16 cellular contexts compared by ENCODE assay signal in genomic region chr18:35616074-35616473, GRCh38. TPM values are rescaled to one million over a fixed set of nuclear protein-coding genes. Genes with fewer than 3 reads are reported as not detected.
DNase-seq lines count a peak whose midpoint lies in the region; ATAC-seq and TF ChIP-seq lines count a peak whose summit lies in the region.
"Had no signal": no experiment of that assay in that cellular context is flagged by ENCODE, and none has a peak within 500 bp of the region (broad histone marks: within the 10 kb centered on the region; RNA-seq: fewer than 3 reads in every experiment).

No MANE protein-coding gene starts in this region.

- CTCF ChIA-PET in HEK293T (lab: Yijun Ruan, JAX), result interaction anchor here (1.7 kb wide), 1 partner anchor 16 kb away, joined by 5 read pairs; no protein-coding TSS in a partner anchor

- no peaks in the 10 kb centered on the region for H3K27me3 Mint-ChIP-seq in stimulated activated memory B cell treated with anti-CD40 and anti-IgM and Interleukin-4, amounts not matched to agents 10 μg/mL and 1 μg/mL and 100 μg/mL, for 72 hours
- H3K27me3 Mint-ChIP-seq: stimulated activated naive B cell treated with anti-CD40 and anti-IgM and Interleukin-4, amounts not matched to agents 10 μg/mL and 1 μg/mL and 100 μg/mL, for 72 hours had no signal

- WGBS in hepatocyte (ENCODE audit: low lambda C conversion rate, missing lambda C conversion rate), result 94% methylated on average over 2 of the region's 2 CpGs

- no peak overlapping the region for H2AFZ ChIP-seq in hepatocyte

- no peaks in the 10 kb centered on the region for H3K9me2 ChIP-seq in hepatocyte (replicated peaks; ENCODE audit: insufficient read depth)

- ATAC-seq in RWPE2 (ENCODE audit: low read depth) (peak; percentile 11; the same call in 1 of the 3 replicates), HG03571 (IDR thresholded peaks at IDR 0.05; ENCODE audit: unreplicated experiment) (no peak)
- no peak for ATAC-seq in stimulated activated memory B cell treated with anti-CD40 and anti-IgM and Interleukin-4, amounts not matched to agents 10 μg/mL and 1 μg/mL and 100 μg/mL, for 72 hours
- no peak for ATAC-seq in stimulated activated effector memory CD8-positive, alpha-beta T cell treated with anti-CD3 and anti-CD28 coated beads, Interleukin-12 subunit alpha, Interleukin-12 subunit beta, amount 100 ng/mL, for 72 hours

- no peak for DNase-seq in HEK293T (ENCODE audit: extremely low spot score)
- no peak for DNase-seq in RWPE2 (ENCODE audit: low spot score)
- no peak for DNase-seq in hepatocyte (ENCODE audit: low spot score)
- DNase-seq in stimulated activated effector memory CD8-positive, alpha-beta T cell treated with anti-CD3 and anti-CD28 coated beads, Interleukin-12 subunit alpha, Interleukin-12 subunit beta, amount 100 ng/mL, for 72 hours (ENCODE audit: low spot score in 2 of 2), result no peak
- DNase-seq in stimulated activated naive CD4-positive, alpha-beta T cell (lab: John Stamatoyannopoulos, UW), result no peak
- no peak for DNase-seq in effector CD4-positive, alpha-beta T cell
- DNase-seq: activated CD4-positive, alpha-beta T cell treated with anti-CD3 and anti-CD28 coated beads for 4 hours; BE2C; caudate nucleus; natural killer cell; NCI-H1105 treated with DMSO at 0.1 percent for 48 hours; NCI-H748 treated with DMSO at 0.1 percent for 48 hours; tibial artery had no signal

- H3K79me2 ChIP-seq in hepatocyte, result peaks cover 94% of the 10 kb centered on the region

- H3K4me3 Mint-ChIP-seq in stimulated activated memory B cell treated with anti-CD40 and anti-IgM and Interleukin-4, amounts not matched to agents 10 μg/mL and 1 μg/mL and 100 μg/mL, for 72 hours, result no peak overlapping the region
- no peak overlapping the region for H3K4me3 Mint-ChIP-seq in stimulated activated effector memory CD8-positive, alpha-beta T cell treated with anti-CD3 and anti-CD28 coated beads, Interleukin-12 subunit alpha, Interleukin-12 subunit beta, amount 100 ng/mL, for 72 hours
- H3K4me3 Mint-ChIP-seq: stimulated activated naive B cell treated with anti-CD40 and anti-IgM and Interleukin-4, amounts not matched to agents 10 μg/mL and 1 μg/mL and 100 μg/mL, for 72 hours had no signal

- peaks cover 9% of the 10 kb centered on the region for H3K36me3 Mint-ChIP-seq in stimulated activated memory B cell treated with anti-CD40 and anti-IgM and Interleukin-4, amounts not matched to agents 10 μg/mL and 1 μg/mL and 100 μg/mL, for 72 hours
- no peaks in the 10 kb centered on the region for H3K36me3 Mint-ChIP-seq in stimulated activated effector memory CD8-positive, alpha-beta T cell treated with anti-CD3 and anti-CD28 coated beads, Interleukin-12 subunit alpha, Interleukin-12 subunit beta, amount 100 ng/mL, for 72 hours
- H3K36me3 Mint-ChIP-seq: natural killer cell had no signal

- no peak for TF ChIP-seq CTCF in RWPE2 (IDR thresholded peaks at IDR 0.05; ENCODE audit: poor library complexity, severe bottlenecking)
- TF ChIP-seq CTCF in hepatocyte (IDR thresholded peaks at IDR 0.05; ENCODE audit: poor library complexity), result no peak

- no peaks in the 10 kb centered on the region for H3K36me3 ChIP-seq in RWPE2 (ENCODE audit: low read depth)
- no peaks in the 10 kb centered on the region for H3K36me3 ChIP-seq in hepatocyte (replicated peaks; ENCODE audit: insufficient read depth, low read depth)
- H3K36me3 ChIP-seq: BE2C, tibial artery had no signal

- H3K9me3 Mint-ChIP-seq in stimulated activated memory B cell treated with anti-CD40 and anti-IgM and Interleukin-4, amounts not matched to agents 10 μg/mL and 1 μg/mL and 100 μg/mL, for 72 hours, result no peaks in the 10 kb centered on the region
- no peaks in the 10 kb centered on the region for H3K9me3 Mint-ChIP-seq in stimulated activated effector memory CD8-positive, alpha-beta T cell treated with anti-CD3 and anti-CD28 coated beads, Interleukin-12 subunit alpha, Interleukin-12 subunit beta, amount 100 ng/mL, for 72 hours
- H3K9me3 Mint-ChIP-seq: natural killer cell; stimulated activated naive B cell treated with anti-CD40 and anti-IgM and Interleukin-4, amounts not matched to agents 10 μg/mL and 1 μg/mL and 100 μg/mL, for 72 hours had no signal

- no peak overlapping the region for H3K4me3 ChIP-seq in RWPE2 (ENCODE audit: severe bottlenecking)
- H3K4me3 ChIP-seq in hepatocyte, result no peak overlapping the region
- H3K4me3 ChIP-seq: tibial artery had no signal

- peaks cover 36% of the 10 kb centered on the region for H3K4me1 ChIP-seq in RWPE2 (ENCODE audit: insufficient read depth, poor library complexity, severe bottlenecking)
- peaks cover 28% of the 10 kb centered on the region for H3K4me1 ChIP-seq in hepatocyte (ENCODE audit: insufficient read depth)
- H3K4me1 ChIP-seq: BE2C had no signal

- H3K9me3 ChIP-seq in RWPE2 (ENCODE audit: severe bottlenecking) (no peaks in the 10 kb centered on the region), hepatocyte (ENCODE audit: low read depth) (no peaks in the 10 kb centered on the region)
- H3K9me3 ChIP-seq: BE2C, tibial artery had no signal

- H3K27ac Mint-ChIP-seq in stimulated activated memory B cell treated with anti-CD40 and anti-IgM and Interleukin-4, amounts not matched to agents 10 μg/mL and 1 μg/mL and 100 μg/mL, for 72 hours, result peak overlapping the region; percentile 37
- H3K27ac Mint-ChIP-seq in stimulated activated effector memory CD8-positive, alpha-beta T cell treated with anti-CD3 and anti-CD28 coated beads, Interleukin-12 subunit alpha, Interleukin-12 subunit beta, amount 100 ng/mL, for 72 hours, result no peak overlapping the region

- H3K4me1 Mint-ChIP-seq in stimulated activated memory B cell treated with anti-CD40 and anti-IgM and Interleukin-4, amounts not matched to agents 10 μg/mL and 1 μg/mL and 100 μg/mL, for 72 hours, result peaks cover 13% of the 10 kb centered on the region
- peaks cover 4% of the 10 kb centered on the region for H3K4me1 Mint-ChIP-seq in stimulated activated effector memory CD8-positive, alpha-beta T cell treated with anti-CD3 and anti-CD28 coated beads, Interleukin-12 subunit alpha, Interleukin-12 subunit beta, amount 100 ng/mL, for 72 hours

- H3K27me3 ChIP-seq in RWPE2 (ENCODE audit: insufficient read depth, poor library complexity, severe bottlenecking) (no peaks in the 10 kb centered on the region), hepatocyte (no peaks in the 10 kb centered on the region)
- H3K27me3 ChIP-seq: BE2C, tibial artery had no signal

- H4K20me1 ChIP-seq in hepatocyte (ENCODE audit: insufficient read depth, poor library complexity, severe bottlenecking), result peaks cover 46% of the 10 kb centered on the region

- H3K4me2 ChIP-seq in hepatocyte, result no peak overlapping the region

- POLR2A ChIA-PET in HEK293T (lab: Yijun Ruan, JAX), result interaction anchor here (0.9 to 1.2 kb wide), 6 partner anchors 10 to 118 kb away, joined by 3 to 5 read pairs (median 3); partner anchors contain the start of gene INO80C

- H3K27ac ChIP-seq in RWPE2 (ENCODE audit: poor library complexity, severe bottlenecking) (peak overlapping the region; percentile 94), hepatocyte (peak overlapping the region; percentile 81)
- H3K27ac ChIP-seq: tibial artery had no signal

TF ChIP-seq in HEK293T, 16 proteins besides CTCF, POLR2A, EP300 and RAD21:
- TF ChIP-seq LEF1 (IDR thresholded peaks at IDR 0.05; ENCODE audit: borderline replicate concordance) (0 out of 2 replicates have a peak, but pooled peaks have one; percentile 32), HDGF (IDR thresholded peaks at IDR 0.05; ENCODE audit: borderline replicate concordance) (no peak)

RNA-seq across cellular contexts. Expression of gene GALNT1, which starts 34.5 kb away (rescaled TPM):
- total RNA-seq in hepatocyte, result 222 and 231 TPM in 2 replicates
- polyA plus RNA-seq in hepatocyte, result 240 and 271 TPM in 2 replicates
